In the genomic region with DNA sequence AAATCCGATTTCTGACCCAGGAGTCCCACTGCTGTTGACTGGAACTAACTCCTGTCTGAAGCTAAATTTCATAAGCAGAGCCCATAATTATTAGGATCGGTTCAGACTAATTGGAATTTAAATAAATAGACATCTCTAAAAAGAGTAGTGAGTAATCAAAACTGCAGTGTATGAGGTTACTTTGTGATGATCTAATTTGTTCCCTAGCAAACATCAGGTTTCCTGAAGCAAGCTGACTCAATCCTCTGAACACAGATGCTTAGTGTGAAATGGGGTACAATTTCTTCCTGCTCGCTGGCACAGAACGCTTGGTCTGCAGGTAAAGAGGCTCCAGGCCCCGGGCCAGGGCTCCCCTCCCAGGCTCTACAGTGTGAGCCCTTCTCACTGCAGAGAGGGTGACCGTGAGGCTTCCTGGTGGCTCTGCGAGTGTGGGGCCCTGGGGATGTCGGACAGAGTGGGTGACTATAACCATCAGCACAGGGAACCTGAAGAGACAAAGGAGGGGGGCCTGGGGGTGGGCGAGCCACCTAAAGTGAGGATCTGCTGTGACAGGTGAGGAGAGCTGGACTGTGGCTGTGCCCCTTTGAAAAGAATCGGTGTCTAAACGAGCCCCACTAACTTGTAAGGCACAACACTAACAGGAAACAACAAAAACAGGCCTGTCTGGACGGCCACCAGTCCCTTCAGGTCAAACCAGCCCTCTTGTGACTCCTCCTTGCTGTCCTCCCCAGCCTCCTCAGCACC, we compare ENCODE assay signal across 11 cellular contexts.
"Had no signal": no experiment of that assay in that cellular context is flagged by ENCODE, and none has a peak within 500 bp of the region (broad histone marks: within the 10 kb centered on the region; RNA-seq: fewer than 3 reads in every experiment).

No MANE protein-coding gene starts in this region.

- H3K36me3 ChIP-seq: colonic mucosa, ovary had no signal

- H3K27me3 ChIP-seq: colonic mucosa, hepatocyte, ovary had no signal

- DNase-seq: activated B cell treated with CpG ODN at 0.5 μM for 24 hours; activated gamma-delta T cell; activated naive CD8-positive, alpha-beta T cell treated with anti-CD3 and anti-CD28 coated beads, Interleukin-2, amount 10 ng/mL, durations not matched to agents 7 days and 5 days; activated T-cell treated with anti-CD3 and anti-CD28 coated beads, Interleukin-2, amount 50 U/mL, for 48 hours; aorta; colonic mucosa; effector CD8-positive, alpha-beta T cell; ovary; stimulated activated naive CD4-positive, alpha-beta T cell; T-cell had no signal

- H3K27ac ChIP-seq: colonic mucosa, hepatocyte, ovary had no signal

- H3K4me3 ChIP-seq: colonic mucosa, hepatocyte, ovary had no signal

- H3K27me3 Mint-ChIP-seq: activated B cell treated with CpG ODN at 0.5 μM for 24 hours; activated naive CD8-positive, alpha-beta T cell treated with anti-CD3 and anti-CD28 coated beads, Interleukin-2, amount 10 ng/mL, durations not matched to agents 7 days and 5 days; T-cell had no signal

- H3K4me1 ChIP-seq: colonic mucosa had no signal

- H3K9me3 ChIP-seq: colonic mucosa, ovary had no signal

- H3K4me1 Mint-ChIP-seq: activated naive CD8-positive, alpha-beta T cell treated with anti-CD3 and anti-CD28 coated beads, Interleukin-2, amount 10 ng/mL, durations not matched to agents 7 days and 5 days; T-cell had no signal

- H3K4me3 Mint-ChIP-seq: activated B cell treated with CpG ODN at 0.5 μM for 24 hours; activated naive CD8-positive, alpha-beta T cell treated with anti-CD3 and anti-CD28 coated beads, Interleukin-2, amount 10 ng/mL, durations not matched to agents 7 days and 5 days; T-cell had no signal

- H3K27ac Mint-ChIP-seq: activated naive CD8-positive, alpha-beta T cell treated with anti-CD3 and anti-CD28 coated beads, Interleukin-2, amount 10 ng/mL, durations not matched to agents 7 days and 5 days; T-cell had no signal

- ATAC-seq: T-cell had no signal

- H3K9me3 Mint-ChIP-seq: activated B cell treated with CpG ODN at 0.5 μM for 24 hours; activated naive CD8-positive, alpha-beta T cell treated with anti-CD3 and anti-CD28 coated beads, Interleukin-2, amount 10 ng/mL, durations not matched to agents 7 days and 5 days; T-cell had no signal
